ENCODE assay signal across 22 cellular contexts in the genomic region with DNA sequence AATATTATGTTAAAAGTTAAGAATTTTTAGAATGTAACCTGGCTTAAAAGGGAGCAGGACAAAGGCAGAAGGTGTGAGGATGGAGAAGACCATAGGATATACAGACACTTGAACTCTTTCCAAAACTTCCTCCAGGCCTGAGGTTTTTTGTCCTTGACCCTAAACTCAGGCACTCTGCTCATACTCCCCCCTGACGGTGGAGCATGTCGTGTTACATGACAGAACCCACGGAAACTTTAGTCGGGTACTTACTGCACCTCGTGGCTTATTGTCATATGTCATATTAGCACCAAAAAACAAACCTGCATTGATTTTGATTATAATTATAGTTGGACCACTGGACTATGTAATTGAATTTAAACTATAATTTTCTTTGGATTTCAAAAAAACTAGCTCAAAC. TPM values are rescaled to one million over a fixed set of nuclear protein-coding genes. Genes with fewer than 3 reads are reported as not detected.
DNase-seq lines count a peak whose midpoint lies in the region; ATAC-seq and TF ChIP-seq lines count a peak whose summit lies in the region.
"Had no signal": no experiment of that assay in that cellular context is flagged by ENCODE, and none has a peak within 500 bp of the region (broad histone marks: within the 10 kb centered on the region; RNA-seq: fewer than 3 reads in every experiment).

No MANE protein-coding gene starts in this region.

- no peak for ATAC-seq in natural killer cell treated with Interleukin-12 subunit alpha and Interleukin-12 subunit beta and Interleukin-15 and Interleukin-18, amount 100 ng/mL, for 72 hours
- ATAC-seq in natural killer cell (no peak), HG03135 (IDR thresholded peaks at IDR 0.05; ENCODE audit: unreplicated experiment) (no peak)
- no peak for ATAC-seq in stimulated activated effector memory CD8-positive, alpha-beta T cell treated with anti-CD3 and anti-CD28 coated beads, Interleukin-12 subunit alpha, Interleukin-12 subunit beta, amount 100 ng/mL, for 72 hours
- ATAC-seq in naive thymus-derived CD8-positive, alpha-beta T cell, result no peak
- ATAC-seq: HCT116, Right ventricle myocardium inferior had no signal

- intact Hi-C loops in natural killer cell (cut with micrococcal nuclease), result loop anchor here (5.0 kb wide), 1 partner anchor 42 kb away; a partner anchor contains a TSS

- H3K4me3 Mint-ChIP-seq in natural killer cell treated with Interleukin-12 subunit alpha and Interleukin-12 subunit beta and Interleukin-15 and Interleukin-18, amount 100 ng/mL, for 72 hours, result peak overlapping the region; percentile 56
- no peak overlapping the region for H3K4me3 Mint-ChIP-seq in natural killer cell
- H3K4me3 Mint-ChIP-seq in stimulated activated effector memory CD8-positive, alpha-beta T cell treated with anti-CD3 and anti-CD28 coated beads, Interleukin-12 subunit alpha, Interleukin-12 subunit beta, amount 100 ng/mL, for 72 hours, result peak overlapping the region; percentile 51
- H3K4me3 Mint-ChIP-seq in naive thymus-derived CD8-positive, alpha-beta T cell, result no peak overlapping the region
- H3K4me3 Mint-ChIP-seq: IgD-negative memory B cell had no signal

- peaks cover 35 to 36% of the 10 kb centered on the region in 2 donors for H3K4me1 Mint-ChIP-seq in natural killer cell treated with Interleukin-12 subunit alpha and Interleukin-12 subunit beta and Interleukin-15 and Interleukin-18, amount 100 ng/mL, for 72 hours (ENCODE audit: low read depth in 2 of 2)
- H3K4me1 Mint-ChIP-seq in natural killer cell, result peaks cover 34 to 37% of the 10 kb centered on the region in 2 donors
- H3K4me1 Mint-ChIP-seq in stimulated activated effector memory CD8-positive, alpha-beta T cell treated with anti-CD3 and anti-CD28 coated beads, Interleukin-12 subunit alpha, Interleukin-12 subunit beta, amount 100 ng/mL, for 72 hours, result peaks cover 51% of the 10 kb centered on the region
- H3K4me1 Mint-ChIP-seq in naive thymus-derived CD8-positive, alpha-beta T cell, result peaks cover 5 to 33% (median 20%) of the 10 kb centered on the region in 4 donors

- H3K36me3 Mint-ChIP-seq in natural killer cell treated with Interleukin-12 subunit alpha and Interleukin-12 subunit beta and Interleukin-15 and Interleukin-18, amount 100 ng/mL, for 72 hours, result peaks cover 17% of the 10 kb centered on the region
- no peaks in the 10 kb centered on the region for H3K36me3 Mint-ChIP-seq in natural killer cell
- H3K36me3 Mint-ChIP-seq in stimulated activated effector memory CD8-positive, alpha-beta T cell treated with anti-CD3 and anti-CD28 coated beads, Interleukin-12 subunit alpha, Interleukin-12 subunit beta, amount 100 ng/mL, for 72 hours, result peaks cover 99% of the 10 kb centered on the region
- H3K36me3 Mint-ChIP-seq in naive thymus-derived CD8-positive, alpha-beta T cell, result no peaks in the 10 kb centered on the region
- H3K36me3 Mint-ChIP-seq: IgD-negative memory B cell had no signal

- H3K27ac Mint-ChIP-seq in natural killer cell treated with Interleukin-12 subunit alpha and Interleukin-12 subunit beta and Interleukin-15 and Interleukin-18, amount 100 ng/mL, for 72 hours, result peak overlapping the region; percentile 75 to 97
- H3K27ac Mint-ChIP-seq in natural killer cell, result peak overlapping the region in 1 of 2 donors; percentile 58
- H3K27ac Mint-ChIP-seq in stimulated activated effector memory CD8-positive, alpha-beta T cell treated with anti-CD3 and anti-CD28 coated beads, Interleukin-12 subunit alpha, Interleukin-12 subunit beta, amount 100 ng/mL, for 72 hours, result peak overlapping the region; percentile 91
- H3K27ac Mint-ChIP-seq in naive thymus-derived CD8-positive, alpha-beta T cell, result no peak overlapping the region
- H3K27ac Mint-ChIP-seq: IgD-negative memory B cell had no signal

- no peaks in the 10 kb centered on the region for H3K27me3 Mint-ChIP-seq in natural killer cell treated with Interleukin-12 subunit alpha and Interleukin-12 subunit beta and Interleukin-15 and Interleukin-18, amount 100 ng/mL, for 72 hours
- no peaks in the 10 kb centered on the region for H3K27me3 Mint-ChIP-seq in natural killer cell (ENCODE audit: low read depth in 2 of 2)
- H3K27me3 Mint-ChIP-seq in naive thymus-derived CD8-positive, alpha-beta T cell, result no peaks in the 10 kb centered on the region

- DNase-seq in activated CD8-positive, alpha-beta memory T cell treated with anti-CD3 and anti-CD28 coated beads for 24 hours, result peak; percentile 52
- no peak for DNase-seq in activated CD8-positive, alpha-beta memory T cell treated with anti-CD3 and anti-CD28 coated beads, Interleukin-2, amount 50 U/mL, for 48 hours
- DNase-seq in natural killer cell treated with Interleukin-12 subunit alpha and Interleukin-12 subunit beta and Interleukin-15 and Interleukin-18, amount 100 ng/mL, for 72 hours (ENCODE audit: low spot score), result no peak
- no peak for DNase-seq in natural killer cell
- DNase-seq in stimulated activated effector memory CD8-positive, alpha-beta T cell treated with anti-CD3 and anti-CD28 coated beads, Interleukin-12 subunit alpha, Interleukin-12 subunit beta, amount 100 ng/mL, for 72 hours (ENCODE audit: low spot score in 2 of 2), result no peak
- no peak for DNase-seq in naive thymus-derived CD8-positive, alpha-beta T cell
- DNase-seq: Calu3, DMS79 treated with DMSO at 0.1 percent for 48 hours, GF-D8, NCI-H1048, NCI-H1417, NCI-H1694, NCI-H2029 treated with DMSO at 0.1 percent for 48 hours, NCI-H2227 treated with DMSO at 0.1 percent for 48 hours, NCI-H526 treated with DMSO at 0.1 percent for 48 hours, PC-9 had no signal

- POLR2A ChIA-PET in naive thymus-derived CD8-positive, alpha-beta T cell (lab: Charles Lee), result no interaction called here

- no peaks in the 10 kb centered on the region for H3K9me3 Mint-ChIP-seq in natural killer cell treated with Interleukin-12 subunit alpha and Interleukin-12 subunit beta and Interleukin-15 and Interleukin-18, amount 100 ng/mL, for 72 hours
- no peaks in the 10 kb centered on the region for H3K9me3 Mint-ChIP-seq in natural killer cell
- H3K9me3 Mint-ChIP-seq in stimulated activated effector memory CD8-positive, alpha-beta T cell treated with anti-CD3 and anti-CD28 coated beads, Interleukin-12 subunit alpha, Interleukin-12 subunit beta, amount 100 ng/mL, for 72 hours, result no peaks in the 10 kb centered on the region
- H3K9me3 Mint-ChIP-seq in naive thymus-derived CD8-positive, alpha-beta T cell, result no peaks in the 10 kb centered on the region
- H3K9me3 Mint-ChIP-seq: IgD-negative memory B cell had no signal

- no peak for TF ChIP-seq CTCF in natural killer cell (IDR thresholded peaks at IDR 0.05)

RNA-seq across cellular contexts. Expression of a gene that starts 20.8 kb away (rescaled TPM):
- 100 to 1,000 TPM; 126 to 462 TPM for total RNA-seq in natural killer cell treated with Interleukin-12 subunit alpha and Interleukin-12 subunit beta and Interleukin-15 and Interleukin-18, amount 100 ng/mL, for 72 hours
- total RNA-seq in natural killer cell, result 1 to 10 TPM; 2.6 to 6.4 (median 4.2) TPM
- total RNA-seq in naive thymus-derived CD8-positive, alpha-beta T cell, result under 1 TPM; 0.05 to 0.25 TPM
- polyA plus RNA-seq in naive thymus-derived CD8-positive, alpha-beta T cell, result 1 to 10 TPM in 1 of 3 donors, under 1 TPM in 2; 0.15 to 5.1 (median 0.24) TPM
- total RNA-seq: H1, Right ventricle myocardium inferior had no signal
- polyA plus RNA-seq: BJ, H1, IgD-negative memory B cell had no signal

RNA-seq across cellular contexts. Expression of a gene that starts 41.6 kb away (rescaled TPM):
- total RNA-seq in natural killer cell treated with Interleukin-12 subunit alpha and Interleukin-12 subunit beta and Interleukin-15 and Interleukin-18, amount 100 ng/mL, for 72 hours, result 100 to 1,000 TPM; 417 to 446 TPM
- 100 to 1,000 TPM; 120 to 127 (median 127) TPM for total RNA-seq in natural killer cell
- 100 to 1,000 TPM; 110 to 113 TPM for total RNA-seq in naive thymus-derived CD8-positive, alpha-beta T cell
- 100 to 1,000 TPM; 318 to 348 (median 345) TPM for polyA plus RNA-seq in naive thymus-derived CD8-positive, alpha-beta T cell

Comparison
In these comparisons a context has a peak if more than half of its experiments do, and no peak if none do; other contexts are left out.
1. H3K4me3 Mint-ChIP-seq: peak in natural killer cell treated with Interleukin-12 subunit alpha and Interleukin-12 subunit beta and Interleukin-15 and Interleukin-18, amount 100 ng/mL, for 72 hours (single experiment) and stimulated activated effector memory CD8-positive, alpha-beta T cell treated with anti-CD3 and anti-CD28 coated beads, Interleukin-12 subunit alpha, Interleukin-12 subunit beta, amount 100 ng/mL, for 72 hours (single experiment); none in natural killer cell (single experiment) and naive thymus-derived CD8-positive, alpha-beta T cell (0 of 10).
2. RNA of a gene that starts 20.8 kb away (total RNA-seq): 126 to 462 TPM in natural killer cell treated with Interleukin-12 subunit alpha and Interleukin-12 subunit beta and Interleukin-15 and Interleukin-18, amount 100 ng/mL, for 72 hours; 2.6 to 6.4 TPM in natural killer cell and 0.05 to 0.25 TPM in naive thymus-derived CD8-positive, alpha-beta T cell; every median in the first group is over 10 times any median in the second.
3. H3K27ac Mint-ChIP-seq: peak in natural killer cell treated with Interleukin-12 subunit alpha and Interleukin-12 subunit beta and Interleukin-15 and Interleukin-18, amount 100 ng/mL, for 72 hours (2 of 2) and stimulated activated effector memory CD8-positive, alpha-beta T cell treated with anti-CD3 and anti-CD28 coated beads, Interleukin-12 subunit alpha, Interleukin-12 subunit beta, amount 100 ng/mL, for 72 hours (single experiment); none in naive thymus-derived CD8-positive, alpha-beta T cell (0 of 10).